Comparison of ENCODE assay signal across 1 cellular context in genomic region chr3:48465531-48466378, GRCh38.
TF ChIP-seq lines count a peak whose summit lies in the region.

No MANE protein-coding gene starts in this region.

TF ChIP-seq in SK-N-SH, 30 proteins besides CTCF, POLR2A, EP300 and RAD21 (continued from another document):
- no peak; the same call in 1 of the 2 replicates for TF ChIP-seq PBX3 (IDR thresholded peaks at IDR 0.05)
- no peak for TF ChIP-seq EZH2phosphoT487 (IDR thresholded peaks at IDR 0.05; ENCODE audit: borderline replicate concordance, low read depth)
- no peak for TF ChIP-seq JUND (IDR thresholded peaks at IDR 0.05)
- peak; percentile 51 for TF ChIP-seq GABPA (IDR thresholded peaks at IDR 0.05; ENCODE audit: low read depth)
- TF ChIP-seq TCF12 (IDR thresholded peaks at IDR 0.05) = no peak; the same call in 1 of the 2 replicates
- TF ChIP-seq RCOR1 (IDR thresholded peaks at IDR 0.05; ENCODE audit: low read length) = peak; percentile 61; the same call in 1 of the 2 replicates
- no peak for TF ChIP-seq GATA2 (CRISPR knock-in tag; IDR thresholded peaks at IDR 0.05)
- peak; percentile 77 for TF ChIP-seq TAF1 (IDR thresholded peaks at IDR 0.05; ENCODE audit: borderline replicate concordance, low read depth, low read length)
- no peak for TF ChIP-seq TEAD4 (IDR thresholded peaks at IDR 0.05; ENCODE audit: borderline replicate concordance, insufficient read depth)
- no peak for TF ChIP-seq ZBTB33 (IDR thresholded peaks at IDR 0.05; ENCODE audit: borderline replicate concordance, low read depth)
- peak; percentile 57; the same call in 1 of the 2 replicates for TF ChIP-seq FOXJ3 (CRISPR knock-in tag; IDR thresholded peaks at IDR 0.05)
- peak; percentile 64; the same call in 1 of the 2 replicates for TF ChIP-seq MXI1 (IDR thresholded peaks at IDR 0.05; ENCODE audit: low read depth, low read length)
- TF ChIP-seq NFIC (IDR thresholded peaks at IDR 0.05; ENCODE audit: borderline replicate concordance) = peak; percentile 62; the same call in 1 of the 2 replicates
- TF ChIP-seq MAX (IDR thresholded peaks at IDR 0.05; ENCODE audit: low read depth) = peak; percentile 81
- peak; percentile 95 for TF ChIP-seq SMC3 (IDR thresholded peaks at IDR 0.05; ENCODE audit: low read depth, low read length)
- TF ChIP-seq YY1 (IDR thresholded peaks at IDR 0.05; ENCODE audit: low read depth) = peak; percentile 50; the same call in 1 of the 2 replicates
- no peak for TF ChIP-seq NRF1 (IDR thresholded peaks at IDR 0.05; ENCODE audit: low read depth, low read length)
- TF ChIP-seq SIN3A (IDR thresholded peaks at IDR 0.05; ENCODE audit: borderline replicate concordance, low read depth, low read length) = no peak; the same call in 1 of the 2 replicates
- TF ChIP-seq FOSL2 (IDR thresholded peaks at IDR 0.05; ENCODE audit: borderline replicate concordance, low read depth) = peak; percentile 42; the same call in 1 of the 2 replicates
- TF ChIP-seq USF1 (IDR thresholded peaks at IDR 0.05; ENCODE audit: borderline replicate concordance, low read depth) = peak; percentile 88
- peak; percentile 74 for TF ChIP-seq POLR2AphosphoS5 (IDR thresholded peaks at IDR 0.05; ENCODE audit: low read depth, low read length)
TF ChIP-seq in SK-N-SH: peak in this region for 16.
